8 cellular contexts compared by ENCODE assay signal in the genomic region with DNA sequence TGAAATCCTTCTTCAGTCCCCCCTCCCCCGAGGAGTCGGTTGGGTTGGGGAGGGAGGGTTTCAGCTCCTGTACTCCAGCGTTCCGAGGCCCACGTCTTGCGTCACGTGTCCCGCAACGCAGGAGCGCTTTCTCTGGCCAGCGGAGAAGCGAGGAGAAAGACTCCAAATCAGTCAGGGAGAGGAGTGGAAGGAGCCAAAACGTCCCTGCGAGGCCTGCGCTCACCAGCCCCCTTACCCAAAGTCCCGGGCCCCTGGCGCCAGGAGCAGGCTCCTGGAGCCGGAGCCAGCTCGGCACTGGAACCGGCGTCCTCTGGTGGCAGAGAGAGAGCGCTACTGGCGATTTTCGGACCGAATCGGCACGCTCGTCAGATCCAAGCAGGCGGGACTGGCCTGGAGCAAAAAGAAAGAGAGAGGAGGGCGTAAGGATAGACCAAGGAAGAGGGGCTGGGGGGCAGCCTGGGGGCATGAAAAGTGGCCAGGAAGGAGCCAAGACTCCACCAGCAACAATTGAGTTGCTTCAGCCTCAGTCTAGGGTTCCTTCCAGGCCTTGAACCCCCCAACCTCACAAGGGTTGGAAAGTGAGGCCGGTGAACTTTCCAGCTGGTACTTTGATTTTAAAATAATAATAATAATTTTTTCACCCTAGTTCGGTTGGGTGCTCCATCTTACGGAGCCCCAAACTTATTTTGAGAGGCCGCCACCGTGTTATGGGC. TPM values are rescaled to one million over a fixed set of nuclear protein-coding genes. Genes with fewer than 3 reads are reported as not detected.
DNase-seq lines count a peak whose midpoint lies in the region; ATAC-seq and TF ChIP-seq lines count a peak whose summit lies in the region.

Gene GNAS (plus strand): TSS at position 158 of the 713 bp plus-strand sequence.

- H3K27ac Mint-ChIP-seq in nephron progenitor cell: no peak within 1 kb of the TSS

- peak within 1 kb of the TSS in 1 of 3 donors; percentile 41 for H3K4me3 ChIP-seq in thyroid gland (replicated peaks in 1 of 3)

- H3K27me3 ChIP-seq in foreskin keratinocyte (peaks cover 57% of the 10 kb centered on the region), thyroid gland (peaks cover 7% of the 10 kb centered on the region)

- H3K4me3 Mint-ChIP-seq in nephron progenitor cell: peak within 1 kb of the TSS; percentile 94

- H3K4me1 Mint-ChIP-seq in nephron progenitor cell: peaks cover 46% of the 10 kb centered on the region

- H3K4me1 ChIP-seq in foreskin keratinocyte: peaks cover 3% of the 10 kb centered on the region
- peaks cover 6 to 25% of the 10 kb centered on the region in 2 donors for H3K4me1 ChIP-seq in thyroid gland

- H3K36me3 ChIP-seq in thyroid gland: no peaks in the 10 kb centered on the region

- ATAC-seq in foreskin keratinocyte: peak; percentile 49

- 31 to 44% methylated on average over 33 to 34 of the region's 35 CpGs for WGBS in thyroid gland, 2 donors

- no peak for TF ChIP-seq POLR2A in thyroid gland (IDR thresholded peaks at IDR 0.05)

- TF ChIP-seq CTCF in foreskin keratinocyte (conservative IDR thresholded peaks at IDR 0.05): peak; percentile 68
- peak; percentile 69 for TF ChIP-seq CTCF in nephron progenitor cell (IDR thresholded peaks at IDR 0.05)
- peak in 4 of 6 experiments; percentile 33 to 73 (median 68) for TF ChIP-seq CTCF in thyroid gland (IDR thresholded peaks at IDR 0.05)

- H3K9me3 ChIP-seq in thyroid gland: no peaks in the 10 kb centered on the region

- peak; percentile 62 for DNase-seq in EH (ENCODE audit: low read depth)
- peak; percentile 27 for DNase-seq in NCI-H526 treated with DMSO at 0.1 percent for 48 hours (lab: John Stamatoyannopoulos, UW)
- peak; percentile 24 for DNase-seq in activated T-helper 9 cell treated with anti-CD3 and anti-CD28 coated beads, Interleukin-2, amount 50 U/mL, for 16 hours (ENCODE audit: low read depth)
- no peak for DNase-seq in foreskin keratinocyte
- peak; percentile 75 for DNase-seq in nephron progenitor cell
- DNase-seq in thyroid gland: peak; percentile 58 to 70
- no peak for DNase-seq in RKO (ENCODE audit: low spot score)
- DNase-seq in NCI-H446 (lab: John Stamatoyannopoulos, UW): no peak

- H3K27ac ChIP-seq in foreskin keratinocyte (no peak within 1 kb of the TSS), thyroid gland (no peak within 1 kb of the TSS)

- intact Hi-C loops in thyroid gland (cut with DNase I): loop anchor here (10.0 kb wide), 1 partner anchor 198 kb away; the partner anchor contains the start of gene STX16

- H3K36me3 Mint-ChIP-seq in nephron progenitor cell (ENCODE audit: low read depth): no peaks in the 10 kb centered on the region

- peaks cover 73% of the 10 kb centered on the region for H3K27me3 Mint-ChIP-seq in nephron progenitor cell (ENCODE audit: low read depth, poor library complexity)

- H3K9me3 Mint-ChIP-seq in nephron progenitor cell: peaks cover 20% of the 10 kb centered on the region

RNA-seq across cellular contexts. Expression of gene GNAS, which starts in this region (rescaled TPM):
- total RNA-seq in foreskin keratinocyte: 697 and 702 TPM in 2 replicates
- polyA plus RNA-seq in foreskin keratinocyte: 862 and 881 TPM in 2 replicates
- total RNA-seq in thyroid gland: 1,000 to 10,000 TPM; 2,457 to 5,038 (median 3,494) TPM

Comparison
In these comparisons a context has a peak if more than half of its experiments do, and no peak if none do; other contexts are left out.
1. DNase-seq: peak in EH (single experiment), NCI-H526 treated with DMSO at 0.1 percent for 48 hours (single experiment), activated T-helper 9 cell treated with anti-CD3 and anti-CD28 coated beads, Interleukin-2, amount 50 U/mL, for 16 hours (single experiment), nephron progenitor cell (single experiment) and thyroid gland (2 of 2); none in foreskin keratinocyte (0 of 2), RKO (single experiment) and NCI-H446 (0 of 2).
2. Peak in every context shown above with its lines, with median percentiles within 50 percentile points of each other: CTCF ChIP-seq.